Comparison of ENCODE assay signal across 1 cellular context in genomic region chr3:50356553-50356952, GRCh38.
TF ChIP-seq lines count a peak whose summit lies in the region.

No MANE protein-coding gene starts in this region.

TF ChIP-seq in GM23338, 12 proteins besides CTCF, POLR2A, EP300 and RAD21 (continued from another document):
- TF ChIP-seq, protein P1, sequence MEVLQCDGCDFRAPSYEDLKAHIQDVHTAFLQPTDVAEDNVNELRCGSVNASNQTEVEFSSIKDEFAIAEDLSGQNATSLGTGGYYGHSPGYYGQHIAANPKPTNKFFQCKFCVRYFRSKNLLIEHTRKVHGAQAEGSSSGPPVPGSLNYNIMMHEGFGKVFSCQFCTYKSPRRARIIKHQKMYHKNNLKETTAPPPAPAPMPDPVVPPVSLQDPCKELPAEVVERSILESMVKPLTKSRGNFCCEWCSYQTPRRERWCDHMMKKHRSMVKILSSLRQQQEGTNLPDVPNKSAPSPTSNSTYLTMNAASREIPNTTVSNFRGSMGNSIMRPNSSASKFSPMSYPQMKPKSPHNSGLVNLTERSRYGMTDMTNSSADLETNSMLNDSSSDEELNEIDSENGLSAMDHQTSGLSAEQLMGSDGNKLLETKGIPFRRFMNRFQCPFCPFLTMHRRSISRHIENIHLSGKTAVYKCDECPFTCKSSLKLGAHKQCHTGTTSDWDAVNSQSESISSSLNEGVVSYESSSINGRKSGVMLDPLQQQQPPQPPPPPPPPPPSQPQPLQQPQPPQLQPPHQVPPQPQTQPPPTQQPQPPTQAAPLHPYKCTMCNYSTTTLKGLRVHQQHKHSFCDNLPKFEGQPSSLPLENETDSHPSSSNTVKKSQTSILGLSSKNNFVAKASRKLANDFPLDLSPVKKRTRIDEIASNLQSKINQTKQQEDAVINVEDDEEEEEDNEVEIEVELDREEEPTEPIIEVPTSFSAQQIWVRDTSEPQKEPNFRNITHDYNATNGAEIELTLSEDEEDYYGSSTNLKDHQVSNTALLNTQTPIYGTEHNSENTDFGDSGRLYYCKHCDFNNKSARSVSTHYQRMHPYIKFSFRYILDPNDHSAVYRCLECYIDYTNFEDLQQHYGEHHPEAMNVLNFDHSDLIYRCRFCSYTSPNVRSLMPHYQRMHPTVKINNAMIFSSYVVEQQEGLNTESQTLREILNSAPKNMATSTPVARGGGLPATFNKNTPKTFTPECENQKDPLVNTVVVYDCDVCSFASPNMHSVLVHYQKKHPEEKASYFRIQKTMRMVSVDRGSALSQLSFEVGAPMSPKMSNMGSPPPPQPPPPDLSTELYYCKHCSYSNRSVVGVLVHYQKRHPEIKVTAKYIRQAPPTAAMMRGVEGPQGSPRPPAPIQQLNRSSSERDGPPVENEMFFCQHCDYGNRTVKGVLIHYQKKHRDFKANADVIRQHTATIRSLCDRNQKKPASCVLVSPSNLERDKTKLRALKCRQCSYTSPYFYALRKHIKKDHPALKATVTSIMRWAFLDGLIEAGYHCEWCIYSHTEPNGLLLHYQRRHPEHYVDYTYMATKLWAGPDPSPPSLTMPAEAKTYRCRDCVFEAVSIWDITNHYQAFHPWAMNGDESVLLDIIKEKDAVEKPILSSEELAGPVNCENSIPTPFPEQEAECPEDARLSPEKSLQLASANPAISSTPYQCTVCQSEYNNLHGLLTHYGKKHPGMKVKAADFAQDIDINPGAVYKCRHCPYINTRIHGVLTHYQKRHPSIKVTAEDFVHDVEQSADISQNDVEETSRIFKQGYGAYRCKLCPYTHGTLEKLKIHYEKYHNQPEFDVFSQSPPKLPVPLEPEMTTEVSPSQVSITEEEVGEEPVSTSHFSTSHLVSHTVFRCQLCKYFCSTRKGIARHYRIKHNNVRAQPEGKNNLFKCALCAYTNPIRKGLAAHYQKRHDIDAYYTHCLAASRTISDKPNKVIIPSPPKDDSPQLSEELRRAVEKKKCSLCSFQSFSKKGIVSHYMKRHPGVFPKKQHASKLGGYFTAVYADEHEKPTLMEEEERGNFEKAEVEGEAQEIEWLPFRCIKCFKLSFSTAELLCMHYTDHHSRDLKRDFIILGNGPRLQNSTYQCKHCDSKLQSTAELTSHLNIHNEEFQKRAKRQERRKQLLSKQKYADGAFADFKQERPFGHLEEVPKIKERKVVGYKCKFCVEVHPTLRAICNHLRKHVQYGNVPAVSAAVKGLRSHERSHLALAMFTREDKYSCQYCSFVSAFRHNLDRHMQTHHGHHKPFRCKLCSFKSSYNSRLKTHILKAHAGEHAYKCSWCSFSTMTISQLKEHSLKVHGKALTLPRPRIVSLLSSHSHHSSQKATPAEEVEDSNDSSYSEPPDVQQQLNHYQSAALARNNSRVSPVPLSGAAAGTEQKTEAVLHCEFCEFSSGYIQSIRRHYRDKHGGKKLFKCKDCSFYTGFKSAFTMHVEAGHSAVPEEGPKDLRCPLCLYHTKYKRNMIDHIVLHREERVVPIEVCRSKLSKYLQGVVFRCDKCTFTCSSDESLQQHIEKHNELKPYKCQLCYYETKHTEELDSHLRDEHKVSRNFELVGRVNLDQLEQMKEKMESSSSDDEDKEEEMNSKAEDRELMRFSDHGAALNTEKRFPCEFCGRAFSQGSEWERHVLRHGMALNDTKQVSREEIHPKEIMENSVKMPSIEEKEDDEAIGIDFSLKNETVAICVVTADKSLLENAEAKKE (CRISPR knock-in tag; IDR thresholded peaks at IDR 0.05), result no peak
- TF ChIP-seq REST (IDR thresholded peaks at IDR 0.05; ENCODE audit: unreplicated experiment) (no peak), EZH2phosphoT487 (IDR thresholded peaks at IDR 0.05; ENCODE audit: unreplicated experiment) (no peak), EZH2 (IDR thresholded peaks at IDR 0.05; ENCODE audit: low read depth, unreplicated experiment) (no peak)
- TF ChIP-seq, protein P2, sequence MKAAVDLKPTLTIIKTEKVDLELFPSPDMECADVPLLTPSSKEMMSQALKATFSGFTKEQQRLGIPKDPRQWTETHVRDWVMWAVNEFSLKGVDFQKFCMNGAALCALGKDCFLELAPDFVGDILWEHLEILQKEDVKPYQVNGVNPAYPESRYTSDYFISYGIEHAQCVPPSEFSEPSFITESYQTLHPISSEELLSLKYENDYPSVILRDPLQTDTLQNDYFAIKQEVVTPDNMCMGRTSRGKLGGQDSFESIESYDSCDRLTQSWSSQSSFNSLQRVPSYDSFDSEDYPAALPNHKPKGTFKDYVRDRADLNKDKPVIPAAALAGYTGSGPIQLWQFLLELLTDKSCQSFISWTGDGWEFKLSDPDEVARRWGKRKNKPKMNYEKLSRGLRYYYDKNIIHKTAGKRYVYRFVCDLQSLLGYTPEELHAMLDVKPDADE (IDR thresholded peaks at IDR 0.05), result no peak
